Comparison of ENCODE assay signal across 1 cellular context in the genomic region with DNA sequence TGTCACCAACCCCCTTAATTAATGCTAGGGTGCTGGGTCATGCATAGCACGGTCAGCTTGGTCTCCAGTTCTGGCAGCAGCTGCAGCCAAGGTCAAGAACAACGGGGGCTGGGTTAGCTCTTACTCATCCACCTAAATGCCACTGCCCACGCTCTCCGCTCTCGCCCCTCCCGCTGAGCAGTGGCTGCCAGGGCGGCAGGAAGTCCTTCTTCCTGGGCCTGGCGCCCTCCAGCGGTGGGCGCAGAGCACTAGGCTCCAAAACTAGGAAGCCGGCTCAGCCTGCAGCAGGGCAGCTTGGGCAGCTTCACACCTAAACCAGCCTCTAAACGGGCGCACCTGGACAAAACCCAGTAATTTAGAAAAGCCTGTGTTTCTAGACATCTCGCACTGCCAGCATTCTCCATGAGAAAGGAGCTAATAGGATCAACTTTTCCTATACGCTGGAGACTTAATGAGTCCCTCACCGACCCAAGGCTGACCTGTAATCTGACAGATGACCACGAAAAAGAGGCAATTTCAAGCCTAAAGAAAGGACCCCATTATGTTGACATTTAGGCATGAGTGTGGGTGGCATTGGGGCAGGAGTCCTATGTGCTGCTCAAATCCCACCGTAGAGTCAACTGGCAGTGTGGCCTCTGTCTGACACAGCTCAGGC.
A peak's percentile ranks its signal among the peaks of the same experiment; 100 is the strongest.
TF ChIP-seq lines count a peak whose summit lies in the region.

No MANE protein-coding gene starts in this region.

TF ChIP-seq in K562, 482 proteins besides CTCF, POLR2A, EP300 and RAD21 (continued from another document and continues in another):
- TF ChIP-seq, protein P1, sequence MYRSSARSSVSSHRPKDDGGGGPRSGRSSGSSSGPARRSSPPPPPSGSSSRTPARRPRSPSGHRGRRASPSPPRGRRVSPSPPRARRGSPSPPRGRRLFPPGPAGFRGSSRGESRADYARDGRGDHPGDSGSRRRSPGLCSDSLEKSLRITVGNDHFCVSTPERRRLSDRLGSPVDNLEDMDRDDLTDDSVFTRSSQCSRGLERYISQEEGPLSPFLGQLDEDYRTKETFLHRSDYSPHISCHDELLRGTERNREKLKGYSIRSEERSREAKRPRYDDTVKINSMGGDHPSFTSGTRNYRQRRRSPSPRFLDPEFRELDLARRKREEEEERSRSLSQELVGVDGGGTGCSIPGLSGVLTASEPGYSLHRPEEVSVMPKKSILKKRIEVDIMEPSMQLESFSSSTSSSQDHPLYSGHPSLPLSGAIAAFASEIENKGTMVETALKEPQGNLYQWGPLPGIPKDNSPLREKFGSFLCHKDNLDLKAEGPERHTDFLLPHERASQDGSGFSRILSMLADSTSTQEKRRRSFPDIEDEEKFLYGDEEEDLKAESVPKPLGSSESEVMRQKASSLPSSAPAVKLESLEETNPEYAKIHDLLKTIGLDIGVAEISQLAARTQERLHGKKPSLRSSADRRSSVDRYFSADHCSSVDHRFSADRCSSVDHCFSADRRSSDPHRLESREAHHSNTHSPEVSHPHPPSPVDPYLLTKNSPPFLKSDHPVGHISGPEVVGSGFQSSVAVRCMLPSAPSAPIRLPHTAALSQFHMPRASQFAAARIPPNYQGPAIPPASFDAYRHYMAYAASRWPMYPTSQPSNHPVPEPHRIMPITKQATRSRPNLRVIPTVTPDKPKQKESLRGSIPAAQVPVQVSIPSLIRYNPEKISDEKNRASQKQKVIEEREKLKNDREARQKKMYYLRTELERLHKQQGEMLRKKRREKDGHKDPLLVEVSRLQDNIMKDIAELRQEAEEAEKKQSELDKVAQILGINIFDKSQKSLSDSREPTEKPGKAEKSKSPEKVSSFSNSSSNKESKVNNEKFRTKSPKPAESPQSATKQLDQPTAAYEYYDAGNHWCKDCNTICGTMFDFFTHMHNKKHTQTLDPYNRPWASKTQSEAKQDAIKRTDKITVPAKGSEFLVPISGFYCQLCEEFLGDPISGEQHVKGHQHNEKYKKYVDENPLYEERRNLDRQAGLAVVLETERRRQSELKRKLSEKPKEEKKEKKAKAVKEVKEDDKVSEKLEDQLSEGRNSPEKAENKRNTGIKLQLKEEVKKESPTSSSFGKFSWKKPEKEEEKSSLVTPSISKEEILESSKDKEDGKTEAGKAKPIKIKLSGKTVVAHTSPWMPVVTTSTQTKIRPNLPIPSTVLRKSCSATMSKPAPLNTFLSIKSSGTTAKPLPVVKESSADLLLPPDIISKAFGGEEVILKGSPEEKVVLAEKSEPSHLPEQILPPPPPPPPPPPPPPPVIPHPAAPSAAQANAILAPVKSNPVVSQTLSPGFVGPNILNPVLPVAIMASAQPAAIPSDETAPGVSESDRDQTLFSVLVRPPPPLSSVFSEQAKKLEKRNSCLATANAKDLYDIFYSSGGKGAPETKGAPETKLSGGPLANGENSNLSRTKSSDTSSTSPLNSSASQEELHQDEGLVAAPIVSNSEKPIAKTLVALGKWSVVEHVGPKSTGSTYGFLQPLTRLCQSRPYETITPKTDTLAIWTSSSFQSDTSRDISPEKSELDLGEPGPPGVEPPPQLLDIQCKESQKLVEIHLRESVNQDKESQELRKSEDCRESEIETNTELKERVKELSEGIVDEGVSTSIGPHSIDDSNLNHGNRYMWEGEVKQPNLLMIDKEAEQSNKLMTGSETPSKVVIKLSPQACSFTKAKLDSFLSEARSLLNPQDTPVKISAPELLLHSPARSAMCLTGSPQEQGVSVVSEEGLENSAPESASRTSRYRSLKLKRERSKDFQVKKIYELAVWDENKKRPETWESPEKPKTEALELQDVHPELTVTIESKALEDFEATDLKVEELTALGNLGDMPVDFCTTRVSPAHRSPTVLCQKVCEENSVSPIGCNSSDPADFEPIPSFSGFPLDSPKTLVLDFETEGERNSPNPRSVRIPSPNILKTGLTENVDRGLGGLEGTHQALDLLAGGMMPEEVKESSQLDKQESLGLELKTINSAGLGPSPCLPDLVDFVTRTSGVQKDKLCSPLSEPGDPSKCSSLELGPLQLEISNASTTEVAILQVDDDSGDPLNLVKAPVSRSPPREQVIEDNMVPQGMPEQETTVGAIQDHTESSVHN (IDR thresholded peaks at IDR 0.05; ENCODE audit: borderline replicate concordance in 1 of 2, low read depth in 1 of 2): no peak
- TF ChIP-seq HMG20A (CRISPR knock-in tag; conservative IDR thresholded peaks at IDR 0.05): no peak
- 0 out of 4 replicates have a peak, but pooled peaks of 1 of the 2 experiments have one; percentile 36 for TF ChIP-seq UBTF (IDR thresholded peaks at IDR 0.05; ENCODE audit: borderline replicate concordance in 1 of 2, low read depth in 2 of 2, low read length in 2 of 2)
- no peak for TF ChIP-seq PHTF2 (CRISPR knock-in tag; IDR thresholded peaks at IDR 0.05)
- no peak for TF ChIP-seq PURB (CRISPR knock-in tag; IDR thresholded peaks at IDR 0.05; ENCODE audit: low read depth)
- TF ChIP-seq ILK (tag; IDR thresholded peaks at IDR 0.05; ENCODE audit: borderline replicate concordance, low read depth): no peak
- TF ChIP-seq RNF2 (IDR thresholded peaks at IDR 0.05): 0 out of 2 replicates have a peak, but pooled peaks have one; percentile 40
- TF ChIP-seq ETS1 (conservative IDR thresholded peaks at IDR 0.05; ENCODE audit: control insufficient read depth, low read depth, low read length): peak; percentile 46; the same call in 1 of the 2 replicates
- 0 out of 2 replicates have a peak, but pooled peaks have one; percentile 27 for TF ChIP-seq ZNF24 (IDR thresholded peaks at IDR 0.05)
- TF ChIP-seq THRA (IDR thresholded peaks at IDR 0.05): no peak
- TF ChIP-seq, protein P2, sequence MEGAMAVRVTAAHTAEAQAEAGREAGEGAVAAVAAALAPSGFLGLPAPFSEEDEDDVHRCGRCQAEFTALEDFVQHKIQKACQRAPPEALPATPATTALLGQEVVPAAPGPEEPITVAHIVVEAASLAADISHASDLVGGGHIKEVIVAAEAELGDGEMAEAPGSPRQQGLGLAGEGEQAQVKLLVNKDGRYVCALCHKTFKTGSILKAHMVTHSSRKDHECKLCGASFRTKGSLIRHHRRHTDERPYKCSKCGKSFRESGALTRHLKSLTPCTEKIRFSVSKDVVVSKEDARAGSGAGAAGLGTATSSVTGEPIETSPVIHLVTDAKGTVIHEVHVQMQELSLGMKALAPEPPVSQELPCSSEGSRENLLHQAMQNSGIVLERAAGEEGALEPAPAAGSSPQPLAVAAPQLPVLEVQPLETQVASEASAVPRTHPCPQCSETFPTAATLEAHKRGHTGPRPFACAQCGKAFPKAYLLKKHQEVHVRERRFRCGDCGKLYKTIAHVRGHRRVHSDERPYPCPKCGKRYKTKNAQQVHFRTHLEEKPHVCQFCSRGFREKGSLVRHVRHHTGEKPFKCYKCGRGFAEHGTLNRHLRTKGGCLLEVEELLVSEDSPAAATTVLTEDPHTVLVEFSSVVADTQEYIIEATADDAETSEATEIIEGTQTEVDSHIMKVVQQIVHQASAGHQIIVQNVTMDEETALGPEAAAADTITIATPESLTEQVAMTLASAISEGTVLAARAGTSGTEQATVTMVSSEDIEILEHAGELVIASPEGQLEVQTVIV (CRISPR knock-in tag; IDR thresholded peaks at IDR 0.05; ENCODE audit: borderline replicate concordance): no peak
- no peak for TF ChIP-seq CEBPG (CRISPR knock-in tag; IDR thresholded peaks at IDR 0.05)
- no peak for TF ChIP-seq CEBPG (tag; conservative IDR thresholded peaks at IDR 0.05 in 1 of 2, IDR thresholded peaks at IDR 0.05 in 1 of 2)
- TF ChIP-seq, protein P3, sequence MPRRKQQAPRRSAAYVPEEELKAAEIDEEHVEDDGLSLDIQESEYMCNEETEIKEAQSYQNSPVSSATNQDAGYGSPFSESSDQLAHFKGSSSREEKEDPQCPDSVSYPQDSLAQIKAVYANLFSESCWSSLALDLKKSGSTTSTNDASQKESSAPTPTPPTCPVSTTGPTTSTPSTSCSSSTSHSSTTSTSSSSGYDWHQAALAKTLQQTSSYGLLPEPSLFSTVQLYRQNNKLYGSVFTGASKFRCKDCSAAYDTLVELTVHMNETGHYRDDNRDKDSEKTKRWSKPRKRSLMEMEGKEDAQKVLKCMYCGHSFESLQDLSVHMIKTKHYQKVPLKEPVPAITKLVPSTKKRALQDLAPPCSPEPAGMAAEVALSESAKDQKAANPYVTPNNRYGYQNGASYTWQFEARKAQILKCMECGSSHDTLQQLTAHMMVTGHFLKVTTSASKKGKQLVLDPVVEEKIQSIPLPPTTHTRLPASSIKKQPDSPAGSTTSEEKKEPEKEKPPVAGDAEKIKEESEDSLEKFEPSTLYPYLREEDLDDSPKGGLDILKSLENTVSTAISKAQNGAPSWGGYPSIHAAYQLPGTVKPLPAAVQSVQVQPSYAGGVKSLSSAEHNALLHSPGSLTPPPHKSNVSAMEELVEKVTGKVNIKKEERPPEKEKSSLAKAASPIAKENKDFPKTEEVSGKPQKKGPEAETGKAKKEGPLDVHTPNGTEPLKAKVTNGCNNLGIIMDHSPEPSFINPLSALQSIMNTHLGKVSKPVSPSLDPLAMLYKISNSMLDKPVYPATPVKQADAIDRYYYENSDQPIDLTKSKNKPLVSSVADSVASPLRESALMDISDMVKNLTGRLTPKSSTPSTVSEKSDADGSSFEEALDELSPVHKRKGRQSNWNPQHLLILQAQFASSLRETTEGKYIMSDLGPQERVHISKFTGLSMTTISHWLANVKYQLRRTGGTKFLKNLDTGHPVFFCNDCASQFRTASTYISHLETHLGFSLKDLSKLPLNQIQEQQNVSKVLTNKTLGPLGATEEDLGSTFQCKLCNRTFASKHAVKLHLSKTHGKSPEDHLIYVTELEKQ (CRISPR knock-in tag; IDR thresholded peaks at IDR 0.05): no peak
- TF ChIP-seq, protein P4, sequence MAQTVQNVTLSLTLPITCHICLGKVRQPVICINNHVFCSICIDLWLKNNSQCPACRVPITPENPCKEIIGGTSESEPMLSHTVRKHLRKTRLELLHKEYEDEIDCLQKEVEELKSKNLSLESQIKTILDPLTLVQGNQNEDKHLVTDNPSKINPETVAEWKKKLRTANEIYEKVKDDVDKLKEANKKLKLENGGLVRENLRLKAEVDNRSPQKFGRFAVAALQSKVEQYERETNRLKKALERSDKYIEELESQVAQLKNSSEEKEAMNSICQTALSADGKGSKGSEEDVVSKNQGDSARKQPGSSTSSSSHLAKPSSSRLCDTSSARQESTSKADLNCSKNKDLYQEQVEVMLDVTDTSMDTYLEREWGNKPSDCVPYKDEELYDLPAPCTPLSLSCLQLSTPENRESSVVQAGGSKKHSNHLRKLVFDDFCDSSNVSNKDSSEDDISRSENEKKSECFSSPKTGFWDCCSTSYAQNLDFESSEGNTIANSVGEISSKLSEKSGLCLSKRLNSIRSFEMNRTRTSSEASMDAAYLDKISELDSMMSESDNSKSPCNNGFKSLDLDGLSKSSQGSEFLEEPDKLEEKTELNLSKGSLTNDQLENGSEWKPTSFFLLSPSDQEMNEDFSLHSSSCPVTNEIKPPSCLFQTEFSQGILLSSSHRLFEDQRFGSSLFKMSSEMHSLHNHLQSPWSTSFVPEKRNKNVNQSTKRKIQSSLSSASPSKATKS (CRISPR knock-in tag; IDR thresholded peaks at IDR 0.05): no peak
- TF ChIP-seq ARID2 (IDR thresholded peaks at IDR 0.05): peak; percentile 64; the same call in 1 of the 2 replicates
- TF ChIP-seq, protein P5, sequence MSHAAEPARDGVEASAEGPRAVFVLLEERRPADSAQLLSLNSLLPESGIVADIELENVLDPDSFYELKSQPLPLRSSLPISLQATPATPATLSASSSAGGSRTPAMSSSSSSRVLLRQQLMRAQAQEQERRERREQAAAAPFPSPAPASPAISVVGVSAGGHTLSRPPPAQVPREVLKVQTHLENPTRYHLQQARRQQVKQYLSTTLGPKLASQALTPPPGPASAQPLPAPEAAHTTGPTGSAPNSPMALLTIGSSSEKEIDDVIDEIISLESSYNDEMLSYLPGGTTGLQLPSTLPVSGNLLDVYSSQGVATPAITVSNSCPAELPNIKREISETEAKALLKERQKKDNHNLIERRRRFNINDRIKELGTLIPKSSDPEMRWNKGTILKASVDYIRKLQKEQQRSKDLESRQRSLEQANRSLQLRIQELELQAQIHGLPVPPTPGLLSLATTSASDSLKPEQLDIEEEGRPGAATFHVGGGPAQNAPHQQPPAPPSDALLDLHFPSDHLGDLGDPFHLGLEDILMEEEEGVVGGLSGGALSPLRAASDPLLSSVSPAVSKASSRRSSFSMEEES (CRISPR knock-in tag; IDR thresholded peaks at IDR 0.05): no peak
- TF ChIP-seq ZC3H11A (IDR thresholded peaks at IDR 0.05; ENCODE audit: low read depth, low read length): no peak
- peak; percentile 64 for TF ChIP-seq FOSL1 (tag; conservative IDR thresholded peaks at IDR 0.05)
- TF ChIP-seq XRCC3 (IDR thresholded peaks at IDR 0.05): no peak
- no peak for TF ChIP-seq ZNF780A (CRISPR knock-in tag; IDR thresholded peaks at IDR 0.05)
- TF ChIP-seq, protein P6, sequence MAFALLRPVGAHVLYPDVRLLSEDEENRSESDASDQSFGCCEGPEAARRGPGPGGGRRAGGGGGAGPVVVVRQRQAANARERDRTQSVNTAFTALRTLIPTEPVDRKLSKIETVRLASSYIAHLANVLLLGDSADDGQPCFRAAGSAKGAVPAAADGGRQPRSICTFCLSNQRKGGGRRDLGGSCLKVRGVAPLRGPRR (CRISPR knock-in tag; IDR thresholded peaks at IDR 0.05): no peak
- TF ChIP-seq ZNF561 (CRISPR knock-in tag; conservative IDR thresholded peaks at IDR 0.05): no peak
- no peak for TF ChIP-seq ASH1L (IDR thresholded peaks at IDR 0.05; ENCODE audit: borderline replicate concordance, low read depth, partially characterized antibody)
- no peak for TF ChIP-seq ZNF146 (CRISPR knock-in tag; IDR thresholded peaks at IDR 0.05; ENCODE audit: unreplicated experiment)
